15 cellular contexts compared by ENCODE assay signal in genomic region chr7:16098058-16098457, GRCh38.
DNase-seq lines count a peak whose midpoint lies in the region; ATAC-seq, FAIRE-seq and TF ChIP-seq lines count a peak whose summit lies in the region.
"Had no signal": no experiment of that assay in that cellular context is flagged by ENCODE, and none has a peak within 500 bp of the region (broad histone marks: within the 10 kb centered on the region; RNA-seq: fewer than 3 reads in every experiment).

No MANE protein-coding gene starts in this region.

- DNase-seq in PC-3 (peak; percentile 43), endothelial cell of umbilical vein (ENCODE audit: low read depth, low spot score) (peak; percentile 82), iris pigment epithelial cell (ENCODE audit: low read depth) (peak; percentile 10), lower leg skin (ENCODE audit: low spot score in 2 of 2) (no peak), PC-9 (no peak)
- no peak for DNase-seq in stimulated activated CD4-positive, alpha-beta T cell treated with anti-CD3 and anti-CD28 coated beads, Interleukin-4, amount 100 ng/mL, for 4 hours
- DNase-seq: DMS 273 treated with DMSO at 0.1 percent for 48 hours; DND-41; NCI-H1105 treated with DMSO at 0.1 percent for 48 hours; NCI-H1694; NCI-H2081 treated with DMSO at 0.1 percent for 48 hours; NCI-H748 treated with DMSO at 0.1 percent for 48 hours; NK-92 treated with Interleukin-12 subunit alpha and Interleukin-12 subunit beta, amount 100 ng/mL, for 24 hours; SK-N-SH had no signal

- intact Hi-C loops in PC-3 (cut with micrococcal nuclease): loop anchor here (1.0 kb wide), 1 partner anchor 20 kb away; no protein-coding TSS in a partner anchor
- intact Hi-C loops in endothelial cell of umbilical vein (cut with micrococcal nuclease): loop anchor here (1.0 to 5.0 kb wide), 7 partner anchors 20 to 1381 kb away; partner anchors contain the start of gene MEOX2
- intact Hi-C loops in lower leg skin (cut with DNase I; ENCODE audit: low total_unique reads): no loop called here
- intact Hi-C loops in PC-9 (cut with micrococcal nuclease; ENCODE audit: unreplicated experiment): loop anchor here (1.0 kb wide), 1 partner anchor 20 kb away; no protein-coding TSS in a partner anchor

- H3K79me2 ChIP-seq in ACC112 (ENCODE audit: control insufficient read depth, insufficient read depth, low read length, unreplicated experiment): no peaks in the 10 kb centered on the region
- H3K79me2 ChIP-seq in PC-3 (ENCODE audit: low read length): no peaks in the 10 kb centered on the region
- H3K79me2 ChIP-seq in endothelial cell of umbilical vein (ENCODE audit: control insufficient read depth, insufficient read depth, low read length): no peaks in the 10 kb centered on the region
- H3K79me2 ChIP-seq in PC-9 (ENCODE audit: low read depth): no peaks in the 10 kb centered on the region

- H3K4me2 ChIP-seq in PC-3 (ENCODE audit: low read length): peak overlapping the region; percentile 20; the same call in 1 of the 2 replicates
- H3K4me2 ChIP-seq in endothelial cell of umbilical vein (ENCODE audit: insufficient read depth, low read length): peak overlapping the region; percentile 76
- H3K4me2 ChIP-seq in PC-9: no peak overlapping the region
- H3K4me2 ChIP-seq: SK-N-SH had no signal

- POLR2A ChIA-PET in PC-3 (lab: Charles Lee; ENCODE audit: unreplicated experiment): interaction anchor here (0.6 to 0.7 kb wide), 2 partner anchors 304 to 467 kb away, joined by 3 read pairs; no protein-coding TSS in a partner anchor
- POLR2A ChIA-PET in endothelial cell of umbilical vein (lab: Charles Lee): interaction anchor here (0.5 to 1.4 kb wide), 4 partner anchors 13 to 859 kb away, joined by 3 to 5 read pairs (median 4); no protein-coding TSS in a partner anchor
- POLR2A ChIA-PET in PC-9 (lab: Charles Lee; ENCODE audit: unreplicated experiment): interaction anchor here (0.6 kb wide), 1 partner anchor 19 kb away, joined by 4 read pairs; no protein-coding TSS in a partner anchor

- peak; percentile 68 for FAIRE-seq in endothelial cell of umbilical vein (lab: Jason Lieb, UNC)

- H3K9me2 ChIP-seq in PC-3 (replicated peaks; ENCODE audit: low read length) (no peaks in the 10 kb centered on the region), PC-9 (ENCODE audit: insufficient read depth) (no peaks in the 10 kb centered on the region)
- H3K9me2 ChIP-seq: SK-N-SH had no signal

- no peaks in the 10 kb centered on the region for H4K20me1 ChIP-seq in PC-3 (ENCODE audit: low read length)
- no peaks in the 10 kb centered on the region for H4K20me1 ChIP-seq in endothelial cell of umbilical vein (replicated peaks; ENCODE audit: control insufficient read depth, extremely low read depth, insufficient read depth, low read length)
- H4K20me1 ChIP-seq in PC-9 (ENCODE audit: insufficient read depth): no peaks in the 10 kb centered on the region

- H3K27me3 ChIP-seq in ACC112 (ENCODE audit: insufficient read depth, low read length) (no peaks in the 10 kb centered on the region), PC-3 (ENCODE audit: low read length) (no peaks in the 10 kb centered on the region), endothelial cell of umbilical vein (ENCODE audit: control insufficient read depth in 2 of 2, insufficient read depth in 2 of 2, low read length in 2 of 2) (no peaks in the 10 kb centered on the region), PC-9 (ENCODE audit: insufficient read depth, low read depth) (no peaks in the 10 kb centered on the region)

- CTCF ChIA-PET in PC-3 (lab: Charles Lee) (interaction anchor here (0.6 to 1.5 kb wide), 3 partner anchors 20 to 1380 kb away, joined by 4 to 10 read pairs (median 6); no protein-coding TSS in a partner anchor), endothelial cell of umbilical vein (lab: Charles Lee) (interaction anchor here (0.5 to 3.9 kb wide), 44 partner anchors 10 to 1380 kb away, joined by 3 to 126 read pairs (median 4); partner anchors contain the start of gene MEOX2), PC-9 (lab: Charles Lee) (interaction anchor here (0.6 to 1.9 kb wide), 6 partner anchors 14 to 1467 kb away, joined by 4 to 6 read pairs (median 4); partner anchors contain the start of gene TSPAN13)

- H3K4me1 ChIP-seq in ACC112 (ENCODE audit: control insufficient read depth, insufficient read depth, low read length, unreplicated experiment) (peaks cover 7% of the 10 kb centered on the region), PC-3 (ENCODE audit: insufficient read depth, low read length) (0 out of 2 replicates have a peak, but pooled peaks cover 9% of the 10 kb centered on the region), endothelial cell of umbilical vein (ENCODE audit: control insufficient read depth, extremely low read depth, insufficient read depth, low read length) (peaks cover 22% of the 10 kb centered on the region), PC-9 (replicated peaks; ENCODE audit: insufficient read depth) (peaks cover 7% of the 10 kb centered on the region)

- peak overlapping the region; percentile 87 for H2AFZ ChIP-seq in ACC112 (ENCODE audit: low read length, unreplicated experiment)
- H2AFZ ChIP-seq in PC-3 (ENCODE audit: low read length): no peak overlapping the region
- no peak overlapping the region for H2AFZ ChIP-seq in endothelial cell of umbilical vein (ENCODE audit: low read depth, low read length)
- no peak overlapping the region for H2AFZ ChIP-seq in PC-9

- H3K36me3 ChIP-seq in ACC112 (ENCODE audit: insufficient read depth, low read length): no peaks in the 10 kb centered on the region
- no peaks in the 10 kb centered on the region for H3K36me3 ChIP-seq in PC-3 (ENCODE audit: low read depth, low read length)
- H3K36me3 ChIP-seq in endothelial cell of umbilical vein (ENCODE audit: control insufficient read depth in 2 of 2, extremely low read depth in 1 of 2, insufficient read depth in 2 of 2, low read length in 2 of 2): no peaks in the 10 kb centered on the region
- no peaks in the 10 kb centered on the region for H3K36me3 ChIP-seq in PC-9 (ENCODE audit: low read depth)

- dilution Hi-C loops in endothelial cell of umbilical vein (cut with MboI; ENCODE audit: extremely low pct_ligation_motif_present, low sequenced_read_pairs): no loop called here

- H3K9me3 ChIP-seq in PC-3 (ENCODE audit: low read length) (no peaks in the 10 kb centered on the region), endothelial cell of umbilical vein (replicated peaks; ENCODE audit: control insufficient read depth, insufficient read depth, low read length) (no peaks in the 10 kb centered on the region), PC-9 (ENCODE audit: insufficient read depth, low read depth) (no peaks in the 10 kb centered on the region)
- H3K9me3 ChIP-seq: SK-N-SH had no signal

- no peak overlapping the region for H3K9ac ChIP-seq in PC-3 (ENCODE audit: low read length)
- H3K9ac ChIP-seq in endothelial cell of umbilical vein (replicated peaks; ENCODE audit: extremely low read depth, insufficient read depth, low read length): peak overlapping the region; percentile 56
- H3K9ac ChIP-seq: SK-N-SH had no signal

- TF ChIP-seq POLR2A in endothelial cell of umbilical vein (IDR thresholded peaks at IDR 0.05; ENCODE audit: low read depth, low read length): peak; percentile 38
- TF ChIP-seq POLR2A in lower leg skin (IDR thresholded peaks at IDR 0.05): no peak

- TF ChIP-seq CTCF in PC-3 (conservative IDR thresholded peaks at IDR 0.05; ENCODE audit: low read depth, low read length) (no peak), endothelial cell of umbilical vein (IDR thresholded peaks at IDR 0.05; ENCODE audit: extremely low read depth in 1 of 2, insufficient read depth in 1 of 2, low read depth in 1 of 2, low read length in 2 of 2) (no peak), lower leg skin (IDR thresholded peaks at IDR 0.05) (no peak), PC-9 (conservative IDR thresholded peaks at IDR 0.05) (no peak)

- BruUV-seq in PC-3 (replicated peaks; lab: Mats Ljungman, UMichigan) (no TSS peak), endothelial cell of umbilical vein (replicated peaks; lab: Mats Ljungman, UMichigan) (no TSS peak), PC-9 (replicated peaks; lab: Mats Ljungman, UMichigan) (no TSS peak)

- no peaks in the 10 kb centered on the region for H3K9me1 ChIP-seq in endothelial cell of umbilical vein (replicated peaks; ENCODE audit: control insufficient read depth, extremely low read depth, insufficient read depth, low read length)

- H3K4me3 ChIP-seq in ACC112 (ENCODE audit: low read depth, low read length) (no peak overlapping the region), PC-3 (ENCODE audit: low read length) (no peak overlapping the region), endothelial cell of umbilical vein (replicated peaks in 1 of 3; ENCODE audit: insufficient read depth in 1 of 3, low read depth in 1 of 3, low read length in 3 of 3) (no peak overlapping the region), lower leg skin (ENCODE audit: low read depth, poor library complexity, severe bottlenecking) (no peak overlapping the region), PC-9 (no peak overlapping the region)

- H3F3A ChIP-seq in PC-3 (ENCODE audit: low read length, unreplicated experiment): no peaks in the 10 kb centered on the region
- no peaks in the 10 kb centered on the region for H3F3A ChIP-seq in PC-9 (ENCODE audit: insufficient read depth, low read depth)

- no peak overlapping the region for H3K27ac ChIP-seq in ACC112 (ENCODE audit: low read depth, low read length)
- no peak overlapping the region for H3K27ac ChIP-seq in PC-3 (ENCODE audit: low read length)
- H3K27ac ChIP-seq in endothelial cell of umbilical vein (ENCODE audit: insufficient read depth, low read depth, low read length): peak overlapping the region; percentile 86
- H3K27ac ChIP-seq in PC-9: no peak overlapping the region

- ATAC-seq in PC-3: peak; percentile 60

TF ChIP-seq in endothelial cell of umbilical vein, 7 proteins besides CTCF, POLR2A, EP300 and RAD21:
- TF ChIP-seq MAX (IDR thresholded peaks at IDR 0.05; ENCODE audit: insufficient read depth, insufficient read length) (no peak), POLR2AphosphoS5 (IDR thresholded peaks at IDR 0.05; ENCODE audit: insufficient read depth, low read depth, low read length) (no peak), MYC (IDR thresholded peaks at IDR 0.05; ENCODE audit: low read depth, low read length) (no peak), GATA2 (IDR thresholded peaks at IDR 0.05; ENCODE audit: insufficient read depth, insufficient read length, low read depth, low read length) (peak; percentile 72), JUN (IDR thresholded peaks at IDR 0.05; ENCODE audit: borderline replicate concordance, insufficient read depth, insufficient read length, low read depth) (peak; percentile 87), EZH2 (IDR thresholded peaks at IDR 0.05; ENCODE audit: borderline replicate concordance, low read depth, low read length, severe bottlenecking) (no peak), FOS (IDR thresholded peaks at IDR 0.05; ENCODE audit: borderline replicate concordance, insufficient read depth, low read length) (no peak)

Comparison
In these comparisons a context has a peak if more than half of its experiments do, and no peak if none do; other contexts are left out.
1. DNase-seq: peak in PC-3 (single experiment), endothelial cell of umbilical vein (single experiment) and iris pigment epithelial cell (single experiment); none in lower leg skin (0 of 2), stimulated activated CD4-positive, alpha-beta T cell treated with anti-CD3 and anti-CD28 coated beads, Interleukin-4, amount 100 ng/mL, for 4 hours (0 of 2) and PC-9 (0 of 2).